In the genomic region with DNA sequence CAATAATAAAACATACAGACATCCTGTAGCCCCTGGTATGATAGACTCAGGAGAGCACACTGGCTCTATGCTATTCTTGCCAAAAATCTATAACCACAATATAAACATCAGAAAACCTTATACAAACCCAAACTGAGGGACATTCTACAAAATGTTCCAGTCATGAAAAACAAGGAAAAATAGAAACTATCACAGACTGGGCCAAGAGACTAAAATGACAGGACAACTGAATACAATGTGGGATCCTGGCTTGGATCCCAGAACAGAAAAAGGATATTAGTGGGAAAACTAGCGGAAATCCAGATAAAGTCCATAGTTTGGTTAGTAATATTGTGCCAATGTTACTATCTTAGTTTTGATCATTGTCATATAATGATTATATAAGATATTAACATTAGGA, we compare ENCODE assay signal across 1 cellular context.
TF ChIP-seq lines count a peak whose summit lies in the region.

No MANE protein-coding gene starts in this region.

TF ChIP-seq in IMR-90, 13 proteins besides CTCF, POLR2A, EP300 and RAD21:
- no peak for TF ChIP-seq CHD1 (IDR thresholded peaks at IDR 0.05; ENCODE audit: low read depth, low read length)
- no peak for TF ChIP-seq RFX5 (IDR thresholded peaks at IDR 0.05; ENCODE audit: low read depth, low read length)
- TF ChIP-seq NFE2L2 (IDR thresholded peaks at IDR 0.05; ENCODE audit: low read depth, low read length) = no peak
- TF ChIP-seq CEBPB (IDR thresholded peaks at IDR 0.05; ENCODE audit: low read depth, low read length) = no peak
- TF ChIP-seq ELK1 (IDR thresholded peaks at IDR 0.05; ENCODE audit: borderline replicate concordance, low read depth, low read length) = no peak
- no peak for TF ChIP-seq MXI1 (IDR thresholded peaks at IDR 0.05; ENCODE audit: borderline replicate concordance, low read depth, low read length)
- TF ChIP-seq, protein P1, sequence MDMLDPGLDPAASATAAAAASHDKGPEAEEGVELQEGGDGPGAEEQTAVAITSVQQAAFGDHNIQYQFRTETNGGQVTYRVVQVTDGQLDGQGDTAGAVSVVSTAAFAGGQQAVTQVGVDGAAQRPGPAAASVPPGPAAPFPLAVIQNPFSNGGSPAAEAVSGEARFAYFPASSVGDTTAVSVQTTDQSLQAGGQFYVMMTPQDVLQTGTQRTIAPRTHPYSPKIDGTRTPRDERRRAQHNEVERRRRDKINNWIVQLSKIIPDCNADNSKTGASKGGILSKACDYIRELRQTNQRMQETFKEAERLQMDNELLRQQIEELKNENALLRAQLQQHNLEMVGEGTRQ (IDR thresholded peaks at IDR 0.05; ENCODE audit: low read depth, low read length) = no peak
- no peak for TF ChIP-seq RCOR1 (IDR thresholded peaks at IDR 0.05; ENCODE audit: insufficient replicate concordance, low read length)
- TF ChIP-seq FOS (IDR thresholded peaks at IDR 0.05; ENCODE audit: low read depth, low read length) = no peak
- no peak for TF ChIP-seq SMC3 (IDR thresholded peaks at IDR 0.05; ENCODE audit: low read depth, low read length)
- no peak for TF ChIP-seq MAZ (IDR thresholded peaks at IDR 0.05; ENCODE audit: borderline replicate concordance, low read depth, low read length)
- no peak for TF ChIP-seq BHLHE40 (IDR thresholded peaks at IDR 0.05; ENCODE audit: low read depth, low read length)
- TF ChIP-seq MAFK (IDR thresholded peaks at IDR 0.05; ENCODE audit: low read depth, low read length) = no peak
